ENCODE assay signal across 9 cellular contexts in the genomic region with DNA sequence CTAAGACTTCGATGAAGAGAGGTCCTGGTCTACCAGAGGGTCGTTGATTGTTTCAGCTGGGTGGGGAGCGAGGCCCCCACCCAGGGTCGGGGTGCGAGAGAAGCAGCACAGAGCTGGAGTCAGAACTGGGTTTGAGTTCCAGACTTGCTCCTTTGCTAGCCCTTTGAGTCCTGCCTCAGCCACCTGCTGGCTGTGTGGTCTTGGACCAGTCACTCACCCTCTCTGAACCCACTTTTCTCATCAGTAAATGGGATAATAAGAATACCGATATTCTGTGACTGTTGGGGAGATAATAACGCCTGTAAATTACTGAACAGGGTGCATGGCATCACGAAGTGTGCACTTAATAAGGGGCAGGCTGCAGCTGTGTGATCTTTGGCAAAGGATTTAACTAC. TPM values are rescaled to one million over a fixed set of nuclear protein-coding genes. Genes with fewer than 3 reads are reported as not detected.
DNase-seq lines count a peak whose midpoint lies in the region; ATAC-seq and TF ChIP-seq lines count a peak whose summit lies in the region.
"Had no signal": no experiment of that assay in that cellular context is flagged by ENCODE, and none has a peak within 500 bp of the region (broad histone marks: within the 10 kb centered on the region; RNA-seq: fewer than 3 reads in every experiment).

No MANE protein-coding gene starts in this region.

- H3K4me1 Mint-ChIP-seq in natural killer cell treated with Interleukin-12 subunit alpha and Interleukin-12 subunit beta and Interleukin-15 and Interleukin-18, amount 100 ng/mL, for 72 hours (ENCODE audit: low read depth in 2 of 2) = peaks cover 4 to 8% of the 10 kb centered on the region in 2 donors

- H3K36me3 Mint-ChIP-seq in natural killer cell treated with Interleukin-12 subunit alpha and Interleukin-12 subunit beta and Interleukin-15 and Interleukin-18, amount 100 ng/mL, for 72 hours = no peaks in the 10 kb centered on the region

- H3K27me3 Mint-ChIP-seq in natural killer cell treated with Interleukin-12 subunit alpha and Interleukin-12 subunit beta and Interleukin-15 and Interleukin-18, amount 100 ng/mL, for 72 hours = peaks cover 40 to 55% of the 10 kb centered on the region in 2 donors

- no peak for ATAC-seq in natural killer cell treated with Interleukin-12 subunit alpha and Interleukin-12 subunit beta and Interleukin-15 and Interleukin-18, amount 100 ng/mL, for 72 hours
- ATAC-seq in GM21360 (IDR thresholded peaks at IDR 0.05; ENCODE audit: unreplicated experiment) (no peak), GM21367 (IDR thresholded peaks at IDR 0.05; ENCODE audit: unreplicated experiment) (no peak)

- no peaks in the 10 kb centered on the region for H3K9me3 Mint-ChIP-seq in natural killer cell treated with Interleukin-12 subunit alpha and Interleukin-12 subunit beta and Interleukin-15 and Interleukin-18, amount 100 ng/mL, for 72 hours

- H3K27me3 ChIP-seq in ectodermal cell (ENCODE audit: control insufficient read depth, insufficient read depth, low read length, poor library complexity, severe bottlenecking) = peaks cover 71% of the 10 kb centered on the region

- no peak overlapping the region for H3K27ac ChIP-seq in ectodermal cell (ENCODE audit: insufficient read depth, low read depth, low read length, poor library complexity, severe bottlenecking)

- H3K36me3 ChIP-seq in ectodermal cell (ENCODE audit: control insufficient read depth, insufficient read depth, low read length) = no peaks in the 10 kb centered on the region

- H3K4me3 ChIP-seq in AG10803 (ENCODE audit: low read length) (peak overlapping the region; percentile 36), ectodermal cell (ENCODE audit: insufficient read depth, low read depth, low read length) (peak overlapping the region; percentile 42)
- peak overlapping the region; percentile 47 for H3K4me3 ChIP-seq in Jurkat, Clone E6-1 (ENCODE audit: low read length)

- WGBS in ectodermal cell, 2 experiments = 46 to 48% methylated on average over 8 of the region's 8 CpGs

- TF ChIP-seq CTCF in AG10803 (conservative IDR thresholded peaks at IDR 0.05; ENCODE audit: low read length) = no peak

- peak overlapping the region; percentile 73 for H3K4me3 Mint-ChIP-seq in natural killer cell treated with Interleukin-12 subunit alpha and Interleukin-12 subunit beta and Interleukin-15 and Interleukin-18, amount 100 ng/mL, for 72 hours

- H3K9me3 ChIP-seq in ectodermal cell (ENCODE audit: control insufficient read depth, low read length) = no peaks in the 10 kb centered on the region

- no peak for TF ChIP-seq POLR2A in erythroblast (IDR thresholded peaks at IDR 0.05; ENCODE audit: low read length)

- no peaks in the 10 kb centered on the region for H3K4me1 ChIP-seq in ectodermal cell (ENCODE audit: control insufficient read depth, insufficient read depth, low read length)

- DNase-seq in AG10803 (ENCODE audit: low read depth) = no peak
- DNase-seq in Jurkat, Clone E6-1 (ENCODE audit: low read depth, low spot score) = no peak
- no peak for DNase-seq in natural killer cell treated with Interleukin-12 subunit alpha and Interleukin-12 subunit beta and Interleukin-15 and Interleukin-18, amount 100 ng/mL, for 72 hours (ENCODE audit: low spot score)
- DNase-seq in central memory CD4-positive, alpha-beta T cell = no peak
- DNase-seq in erythroblast (lab: John Stamatoyannopoulos, UW) = no peak

- H3K27ac Mint-ChIP-seq in natural killer cell treated with Interleukin-12 subunit alpha and Interleukin-12 subunit beta and Interleukin-15 and Interleukin-18, amount 100 ng/mL, for 72 hours = no peak overlapping the region

RNA-seq across cellular contexts. Expression of gene MMP28, which starts 0.4 kb away (rescaled TPM):
- 4.5 TPM for polyA plus RNA-seq in Jurkat, Clone E6-1 (2012; ENCODE audit: insufficient read depth, insufficient read length)
- not detected for polyA plus RNA-seq in ectodermal cell (2013, experiment 1 of 4)
- polyA plus RNA-seq in ectodermal cell (2013, experiment 2 of 4) = 1.2 TPM
- polyA plus RNA-seq in ectodermal cell (2013, experiment 3 of 4) = 0.43 TPM
- not detected for polyA plus RNA-seq in ectodermal cell (2013, experiment 4 of 4)
- not detected for total RNA-seq in natural killer cell treated with Interleukin-12 subunit alpha and Interleukin-12 subunit beta and Interleukin-15 and Interleukin-18, amount 100 ng/mL, for 72 hours
- total RNA-seq: T-helper 2 cell treated with Interferon-gamma antibody and Interleukin-4, amounts not matched to agents 100 ng/mL and 5 ng/mL, for 36 hours had no signal

RNA-seq across cellular contexts. Expression of gene TAF15, which starts 13.4 kb away (rescaled TPM):
- polyA plus RNA-seq in Jurkat, Clone E6-1 (2012; ENCODE audit: insufficient read depth, insufficient read length) = 336 TPM
- 373 TPM for polyA plus RNA-seq in ectodermal cell (2013, experiment 1 of 4)
- 425 TPM for polyA plus RNA-seq in ectodermal cell (2013, experiment 2 of 4)
- 275 TPM for polyA plus RNA-seq in ectodermal cell (2013, experiment 3 of 4)
- polyA plus RNA-seq in ectodermal cell (2013, experiment 4 of 4) = 312 TPM
- total RNA-seq in natural killer cell treated with Interleukin-12 subunit alpha and Interleukin-12 subunit beta and Interleukin-15 and Interleukin-18, amount 100 ng/mL, for 72 hours = 100 to 1,000 TPM; 235 to 249 TPM

RNA-seq across cellular contexts. Expression of gene C17orf50, which starts 35.2 kb away (rescaled TPM):
- polyA plus RNA-seq in Jurkat, Clone E6-1 (2012; ENCODE audit: insufficient read depth, insufficient read length) = not detected
- not detected for polyA plus RNA-seq in ectodermal cell (2013, experiment 1 of 4)
- polyA plus RNA-seq in ectodermal cell (2013, experiment 2 of 4) = not detected
- polyA plus RNA-seq in ectodermal cell (2013, experiment 3 of 4) = 0.27 TPM
- polyA plus RNA-seq in ectodermal cell (2013, experiment 4 of 4) = not detected
- not detected for total RNA-seq in natural killer cell treated with Interleukin-12 subunit alpha and Interleukin-12 subunit beta and Interleukin-15 and Interleukin-18, amount 100 ng/mL, for 72 hours
- total RNA-seq: T-helper 2 cell treated with Interferon-gamma antibody and Interleukin-4, amounts not matched to agents 100 ng/mL and 5 ng/mL, for 36 hours had no signal

RNA-seq across cellular contexts. Expression of gene GAS2L2, which starts 42.8 kb away (rescaled TPM):
- polyA plus RNA-seq in Jurkat, Clone E6-1 (2012; ENCODE audit: insufficient read depth, insufficient read length) = not detected
- polyA plus RNA-seq in ectodermal cell (2013, experiment 1 of 4) = 0.46 TPM
- 0.27 TPM for polyA plus RNA-seq in ectodermal cell (2013, experiment 2 of 4)
- polyA plus RNA-seq in ectodermal cell (2013, experiment 3 of 4) = 0.32 TPM
- 0.45 TPM for polyA plus RNA-seq in ectodermal cell (2013, experiment 4 of 4)
- not detected for total RNA-seq in natural killer cell treated with Interleukin-12 subunit alpha and Interleukin-12 subunit beta and Interleukin-15 and Interleukin-18, amount 100 ng/mL, for 72 hours
- total RNA-seq: T-helper 2 cell treated with Interferon-gamma antibody and Interleukin-4, amounts not matched to agents 100 ng/mL and 5 ng/mL, for 36 hours had no signal
